24 cellular contexts compared by ENCODE assay signal in genomic region chr2:47293967-47294366, GRCh38.
"Had no signal": no experiment of that assay in that cellular context is flagged by ENCODE, and none has a peak within 500 bp of the region (broad histone marks: within the 10 kb centered on the region; RNA-seq: fewer than 3 reads in every experiment).

No MANE protein-coding gene starts in this region.

- H3K9me3 Mint-ChIP-seq: activated CD4-positive, alpha-beta memory T cell treated with anti-CD3 and anti-CD28 coated beads, Interleukin-2, amount 10 ng/mL, durations not matched to agents 7 days and 5 days; activated naive CD8-positive, alpha-beta T cell treated with anti-CD3 and anti-CD28 coated beads for 36 hours; endodermal cell; stimulated activated memory B cell treated with anti-CD40 and anti-IgM and Interleukin-4, amounts not matched to agents 10 μg/mL and 1 μg/mL and 100 μg/mL, for 72 hours; WTC11 had no signal

- ATAC-seq: activated CD8-positive, alpha-beta memory T cell treated with anti-CD3 and anti-CD28 coated beads, Interleukin-2, amount 10 ng/mL, durations not matched to agents 7 days and 5 days; foreskin keratinocyte; left cardiac atrium; right lobe of liver; stimulated activated memory B cell treated with anti-CD40 and anti-IgM and Interleukin-4, amounts not matched to agents 10 μg/mL and 1 μg/mL and 100 μg/mL, for 72 hours; WTC11 had no signal

- DNase-seq: activated CD4-positive, alpha-beta memory T cell treated with anti-CD3 and anti-CD28 coated beads, Interleukin-2, amount 10 ng/mL, durations not matched to agents 7 days and 5 days; activated CD4-positive, alpha-beta T cell treated with anti-CD3 and anti-CD28 coated beads for 48 hours; activated CD8-positive, alpha-beta memory T cell treated with anti-CD3 and anti-CD28 coated beads, Interleukin-2, amount 10 ng/mL, durations not matched to agents 7 days and 5 days; activated naive CD4-positive, alpha-beta T cell; activated naive CD8-positive, alpha-beta T cell treated with anti-CD3 and anti-CD28 coated beads for 36 hours; amniotic stem cell; dorsolateral prefrontal cortex; endodermal cell; foreskin keratinocyte; glutamatergic neuron; hippocampal formation; left cardiac atrium; midbrain; ovary; right lobe of liver; spleen; stimulated activated CD4-positive, alpha-beta T cell treated with anti-CD3 and anti-CD28 coated beads, Interleukin-4, amount 100 ng/mL, for 4 hours; SW 1271; T-helper 2 cell; uterus had no signal

- H3K27me3 ChIP-seq: dorsolateral prefrontal cortex, foreskin keratinocyte, ovary, right lobe of liver, spleen, uterus had no signal

- H3K27me3 Mint-ChIP-seq: activated naive CD8-positive, alpha-beta T cell treated with anti-CD3 and anti-CD28 coated beads for 36 hours; stimulated activated memory B cell treated with anti-CD40 and anti-IgM and Interleukin-4, amounts not matched to agents 10 μg/mL and 1 μg/mL and 100 μg/mL, for 72 hours had no signal

- H3K36me3 ChIP-seq: cardiac muscle cell, ovary, right lobe of liver, spleen, uterus had no signal

- H3K36me3 Mint-ChIP-seq: activated CD8-positive, alpha-beta memory T cell treated with anti-CD3 and anti-CD28 coated beads, Interleukin-2, amount 10 ng/mL, durations not matched to agents 7 days and 5 days; activated naive CD8-positive, alpha-beta T cell treated with anti-CD3 and anti-CD28 coated beads for 36 hours; stimulated activated memory B cell treated with anti-CD40 and anti-IgM and Interleukin-4, amounts not matched to agents 10 μg/mL and 1 μg/mL and 100 μg/mL, for 72 hours; WTC11 had no signal

- H3K4me1 ChIP-seq: right lobe of liver, uterus had no signal

- H3K27ac Mint-ChIP-seq: activated CD4-positive, alpha-beta memory T cell treated with anti-CD3 and anti-CD28 coated beads, Interleukin-2, amount 10 ng/mL, durations not matched to agents 7 days and 5 days; activated CD8-positive, alpha-beta memory T cell treated with anti-CD3 and anti-CD28 coated beads, Interleukin-2, amount 10 ng/mL, durations not matched to agents 7 days and 5 days; activated naive CD8-positive, alpha-beta T cell treated with anti-CD3 and anti-CD28 coated beads for 36 hours; endodermal cell; stimulated activated memory B cell treated with anti-CD40 and anti-IgM and Interleukin-4, amounts not matched to agents 10 μg/mL and 1 μg/mL and 100 μg/mL, for 72 hours; WTC11 had no signal

- H3K4me1 Mint-ChIP-seq: activated CD4-positive, alpha-beta memory T cell treated with anti-CD3 and anti-CD28 coated beads, Interleukin-2, amount 10 ng/mL, durations not matched to agents 7 days and 5 days; activated CD8-positive, alpha-beta memory T cell treated with anti-CD3 and anti-CD28 coated beads, Interleukin-2, amount 10 ng/mL, durations not matched to agents 7 days and 5 days; activated naive CD8-positive, alpha-beta T cell treated with anti-CD3 and anti-CD28 coated beads for 36 hours; endodermal cell had no signal

- H3K4me3 Mint-ChIP-seq: activated CD4-positive, alpha-beta memory T cell treated with anti-CD3 and anti-CD28 coated beads, Interleukin-2, amount 10 ng/mL, durations not matched to agents 7 days and 5 days; activated CD8-positive, alpha-beta memory T cell treated with anti-CD3 and anti-CD28 coated beads, Interleukin-2, amount 10 ng/mL, durations not matched to agents 7 days and 5 days; activated naive CD8-positive, alpha-beta T cell treated with anti-CD3 and anti-CD28 coated beads for 36 hours; endodermal cell; stimulated activated memory B cell treated with anti-CD40 and anti-IgM and Interleukin-4, amounts not matched to agents 10 μg/mL and 1 μg/mL and 100 μg/mL, for 72 hours; WTC11 had no signal

- H3K27ac ChIP-seq: cardiac muscle cell, epithelial cell of prostate, foreskin keratinocyte, ovary, right lobe of liver had no signal

- H3K9me3 ChIP-seq: ovary, right lobe of liver, spleen, uterus had no signal

- H3K4me3 ChIP-seq: cardiac muscle cell, dorsolateral prefrontal cortex, ovary, right lobe of liver, spleen, uterus had no signal
